Comparison of ENCODE assay signal across 8 cellular contexts in the genomic region with DNA sequence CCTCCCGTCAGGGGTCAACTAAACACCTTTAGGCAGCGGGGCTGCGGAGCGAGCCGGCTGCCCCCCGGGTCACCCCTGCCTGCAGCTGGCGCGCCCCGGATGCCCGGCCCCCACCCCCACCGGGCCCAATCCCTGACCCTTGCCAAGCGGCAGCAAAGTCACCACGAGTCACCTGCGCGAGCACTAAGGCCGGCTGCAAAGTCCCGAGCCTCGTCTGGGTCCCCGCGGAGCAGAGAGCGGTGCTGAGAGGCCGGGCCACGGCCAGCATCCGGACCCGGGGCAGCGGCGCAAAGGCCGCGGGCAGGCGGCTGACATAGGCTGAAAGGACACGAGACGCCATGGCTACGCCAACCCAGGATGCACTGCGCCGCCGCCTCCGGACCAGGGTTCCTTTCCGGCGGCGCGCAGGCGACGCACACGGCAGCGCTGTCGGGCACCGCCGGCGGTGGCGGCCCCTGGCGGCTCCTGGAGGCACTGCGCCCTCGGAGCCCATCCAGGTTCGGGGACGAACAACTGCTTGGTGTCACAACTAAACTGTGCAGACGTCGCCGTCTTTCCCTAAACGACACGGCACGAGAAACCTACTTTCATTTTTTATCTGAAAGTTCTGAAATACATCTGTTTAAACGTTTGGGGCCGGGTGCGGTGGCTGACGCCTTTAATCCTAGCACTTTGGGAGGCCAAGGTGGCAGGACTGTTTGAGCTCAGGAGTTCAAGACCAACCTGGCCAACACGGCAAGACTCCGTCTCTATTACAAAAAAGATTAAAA. TPM values are rescaled to one million over a fixed set of nuclear protein-coding genes. Genes with fewer than 3 reads are reported as not detected.
DNase-seq lines count a peak whose midpoint lies in the region; ATAC-seq lines count a peak whose summit lies in the region.

TSS of gene NDUFAB1 (minus strand) at position 366 of the 770 bp plus-strand sequence. CDS start at position 340, 26 bp downstream.

- peak within 1 kb of the TSS; percentile 100 for H3K4me3 ChIP-seq in Karpas-422 (ENCODE audit: low read length)

- peaks cover 20% of the 10 kb centered on the region; the same call in 1 of the 2 replicates for H3K36me3 ChIP-seq in Karpas-422 (ENCODE audit: insufficient read depth, low read length)

- peak within 1 kb of the TSS; percentile 99 for H3K9ac ChIP-seq in Karpas-422 (ENCODE audit: low read length)

- no peaks in the 10 kb centered on the region for H3K9me3 ChIP-seq in Karpas-422 (ENCODE audit: low read length)

- DNase-seq in EL = peak; percentile 87
- DNase-seq in Karpas-422 = peak; percentile 96
- peak; percentile 89 for DNase-seq in RKO (ENCODE audit: low spot score)
- DNase-seq in fibroblast of peridontal ligament (ENCODE audit: extremely low read depth) = peak; percentile 74
- DNase-seq in natural killer cell treated with Interleukin-12 subunit alpha and Interleukin-12 subunit beta and Interleukin-15 and Interleukin-18, amount 100 ng/mL, for 72 hours (ENCODE audit: low spot score) = peak; percentile 94
- DNase-seq in stimulated activated naive CD4-positive, alpha-beta T cell treated with Interleukin-2 at 50 U/mL for 16 hours (lab: John Stamatoyannopoulos, UW) = peak; percentile 87

- peaks cover 42% of the 10 kb centered on the region for H4K20me1 ChIP-seq in Karpas-422 (ENCODE audit: insufficient read depth, low read depth, low read length)

- H3K27ac ChIP-seq in Karpas-422 (ENCODE audit: low read length) = peak within 1 kb of the TSS; percentile 72

- H3K27me3 Mint-ChIP-seq in activated T-helper 17 cell treated with anti-CD3 and anti-CD28 coated beads, Interleukin-2, amount 50 U/mL, for 72 hours = no peaks in the 10 kb centered on the region
- H3K27me3 Mint-ChIP-seq in natural killer cell treated with Interleukin-12 subunit alpha and Interleukin-12 subunit beta and Interleukin-15 and Interleukin-18, amount 100 ng/mL, for 72 hours = no peaks in the 10 kb centered on the region

- H3K27ac Mint-ChIP-seq in activated T-helper 17 cell treated with anti-CD3 and anti-CD28 coated beads, Interleukin-2, amount 50 U/mL, for 72 hours = peak within 1 kb of the TSS; percentile 83
- H3K27ac Mint-ChIP-seq in natural killer cell treated with Interleukin-12 subunit alpha and Interleukin-12 subunit beta and Interleukin-15 and Interleukin-18, amount 100 ng/mL, for 72 hours = peak within 1 kb of the TSS; percentile 59 to 60

- H3K36me3 Mint-ChIP-seq in activated T-helper 17 cell treated with anti-CD3 and anti-CD28 coated beads, Interleukin-2, amount 50 U/mL, for 72 hours (ENCODE audit: low read depth) = peaks cover 42% of the 10 kb centered on the region
- no peaks in the 10 kb centered on the region for H3K36me3 Mint-ChIP-seq in natural killer cell treated with Interleukin-12 subunit alpha and Interleukin-12 subunit beta and Interleukin-15 and Interleukin-18, amount 100 ng/mL, for 72 hours

- peak; percentile 95 for ATAC-seq in GM21825 (IDR thresholded peaks at IDR 0.05; ENCODE audit: unreplicated experiment)
- ATAC-seq in activated T-helper 17 cell treated with anti-CD3 and anti-CD28 coated beads, Interleukin-2, amount 50 U/mL, for 72 hours (replicated peaks) = peak; percentile 98
- peak; percentile 99 to 100 for ATAC-seq in natural killer cell treated with Interleukin-12 subunit alpha and Interleukin-12 subunit beta and Interleukin-15 and Interleukin-18, amount 100 ng/mL, for 72 hours

- peak within 1 kb of the TSS; percentile 95 for H2AFZ ChIP-seq in Karpas-422 (ENCODE audit: low read length)

- H3K9me2 ChIP-seq in Karpas-422 (replicated peaks; ENCODE audit: insufficient read depth, low read length) = no peaks in the 10 kb centered on the region

- H3K4me1 ChIP-seq in Karpas-422 (ENCODE audit: low read length) = peaks cover 23% of the 10 kb centered on the region

- no peaks in the 10 kb centered on the region for H3K27me3 ChIP-seq in Karpas-422 (ENCODE audit: low read length)

- H3K79me2 ChIP-seq in Karpas-422 (ENCODE audit: low read length) = peaks cover 48% of the 10 kb centered on the region

- H3K4me2 ChIP-seq in Karpas-422 (ENCODE audit: low read depth, low read length, poor library complexity, severe bottlenecking) = peak within 1 kb of the TSS; percentile 83

- no peaks in the 10 kb centered on the region for H3K9me3 Mint-ChIP-seq in activated T-helper 17 cell treated with anti-CD3 and anti-CD28 coated beads, Interleukin-2, amount 50 U/mL, for 72 hours
- H3K9me3 Mint-ChIP-seq in natural killer cell treated with Interleukin-12 subunit alpha and Interleukin-12 subunit beta and Interleukin-15 and Interleukin-18, amount 100 ng/mL, for 72 hours = no peaks in the 10 kb centered on the region

- peaks cover 14% of the 10 kb centered on the region for H3K4me1 Mint-ChIP-seq in activated T-helper 17 cell treated with anti-CD3 and anti-CD28 coated beads, Interleukin-2, amount 50 U/mL, for 72 hours
- peaks cover 17 to 23% of the 10 kb centered on the region in 2 donors for H3K4me1 Mint-ChIP-seq in natural killer cell treated with Interleukin-12 subunit alpha and Interleukin-12 subunit beta and Interleukin-15 and Interleukin-18, amount 100 ng/mL, for 72 hours (ENCODE audit: low read depth in 2 of 2)

- H3K4me3 Mint-ChIP-seq in activated T-helper 17 cell treated with anti-CD3 and anti-CD28 coated beads, Interleukin-2, amount 50 U/mL, for 72 hours = peak within 1 kb of the TSS; percentile 85
- peak within 1 kb of the TSS; percentile 87 for H3K4me3 Mint-ChIP-seq in natural killer cell treated with Interleukin-12 subunit alpha and Interleukin-12 subunit beta and Interleukin-15 and Interleukin-18, amount 100 ng/mL, for 72 hours

RNA-seq across cellular contexts. Expression of gene NDUFAB1, which starts in this region (rescaled TPM):
- 134 and 193 TPM in 2 replicates for total RNA-seq in Karpas-422 (2014; rRNA removed; shearing (Covaris generic); ENCODE audit: low replicate concordance)
- 100 to 1,000 TPM in 1 of 2 donors, 10 to 100 TPM in 1; 76.9 to 152 TPM for total RNA-seq in activated T-helper 17 cell treated with anti-CD3 and anti-CD28 coated beads, Interleukin-2, amount 50 U/mL, for 72 hours
- 100 to 1,000 TPM; 101 to 102 TPM for total RNA-seq in natural killer cell treated with Interleukin-12 subunit alpha and Interleukin-12 subunit beta and Interleukin-15 and Interleukin-18, amount 100 ng/mL, for 72 hours

Comparison
In these comparisons a context has a peak if more than half of its experiments do, and no peak if none do; other contexts are left out.
1. Peak in every context shown above with its lines: DNase-seq, ATAC-seq, H3K4me3 ChIP-seq and H3K27ac ChIP-seq.